In the genomic region with DNA sequence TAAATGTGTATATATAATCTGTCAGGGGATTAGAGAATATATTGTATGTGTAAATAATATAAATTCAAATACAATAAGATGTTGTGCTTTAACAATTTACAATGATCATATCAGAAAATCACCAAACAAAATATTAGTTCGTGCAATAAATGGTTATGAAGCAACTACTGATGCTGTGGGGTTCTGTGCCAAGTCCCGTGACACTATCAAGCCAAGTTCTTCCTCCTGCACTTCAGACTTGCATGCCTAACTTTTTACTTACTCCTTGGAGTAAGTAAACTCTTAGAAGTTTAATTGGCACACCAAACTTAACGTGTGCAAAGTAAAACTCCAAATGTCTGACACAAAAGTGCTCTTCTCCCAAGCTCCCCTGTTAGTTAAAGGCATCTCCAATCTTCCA, we compare ENCODE assay signal across 7 cellular contexts.
"Had no signal": no experiment of that assay in that cellular context is flagged by ENCODE, and none has a peak within 500 bp of the region (broad histone marks: within the 10 kb centered on the region; RNA-seq: fewer than 3 reads in every experiment).

No MANE protein-coding gene starts in this region.

- DNase-seq: GM23248, GOT3, H7, HFFc6, KBM-7 had no signal

- H3K9ac ChIP-seq: GM23248 had no signal

- H2AFZ ChIP-seq: GM23248 had no signal

- H3K27ac ChIP-seq: GM23248, HL-60 had no signal

- H3K36me3 ChIP-seq: HAP-1 had no signal

- H3K4me1 ChIP-seq: HAP-1 had no signal

- H3K9me3 ChIP-seq: HAP-1 had no signal

- H3K4me3 ChIP-seq: GM23248, HAP-1 had no signal
